24 cellular contexts compared by ENCODE assay signal in genomic region chr3:97949743-97950142, GRCh38.
"Had no signal": no experiment of that assay in that cellular context is flagged by ENCODE, and none has a peak within 500 bp of the region (broad histone marks: within the 10 kb centered on the region; RNA-seq: fewer than 3 reads in every experiment).

No MANE protein-coding gene starts in this region.

- H3K4me3 Mint-ChIP-seq: activated naive CD4-positive, alpha-beta T cell treated with anti-CD3 and anti-CD28 coated beads for 36 hours; activated naive CD8-positive, alpha-beta T cell treated with anti-CD3 and anti-CD28 coated beads, Interleukin-2, amount 10 ng/mL, durations not matched to agents 7 days and 5 days; activated T-cell treated with anti-CD3 and anti-CD28 coated beads, Interleukin-2, amount 50 U/mL, for 72 hours; effector memory CD8-positive, alpha-beta T cell; natural killer cell treated with Interleukin-12 subunit alpha and Interleukin-12 subunit beta and Interleukin-15 and Interleukin-18, amount 100 ng/mL, for 72 hours had no signal

- DNase-seq: activated effector memory CD4-positive, alpha-beta T cell treated with Interleukin-2 at 50 U/mL for 16 hours; activated naive CD4-positive, alpha-beta T cell treated with anti-CD3 and anti-CD28 coated beads for 36 hours; activated naive CD8-positive, alpha-beta T cell treated with anti-CD3 and anti-CD28 coated beads, Interleukin-2, amount 10 ng/mL, durations not matched to agents 7 days and 5 days; activated T-cell treated with anti-CD3 and anti-CD28 coated beads for 4 hours; activated T-cell treated with anti-CD3 and anti-CD28 coated beads, Interleukin-2, amount 50 U/mL, for 72 hours; brain microvascular endothelial cell; cortex of kidney; effector memory CD8-positive, alpha-beta T cell; erythroblast; left cardiac atrium; left ventricle myocardium superior; mucosa of descending colon; right cardiac atrium; spleen; stimulated activated CD4-positive, alpha-beta T cell treated with anti-CD3 and anti-CD28 coated beads, Interleukin-2, amount 100 ng/mL, for 48 hours; stimulated activated naive CD8-positive, alpha-beta T cell treated with anti-CD3 and anti-CD28 coated beads, Interleukin-15, Interleukin-2, amounts not matched to agents 100 U/mL and 50 U/mL, for 24 hours; T-helper 9 cell; testis; trophoblast cell; uterus had no signal

- H2AFZ ChIP-seq: hepatocyte had no signal

- H3K4me2 ChIP-seq: hepatocyte had no signal

- H3K27me3 ChIP-seq: ascending aorta, brain microvascular endothelial cell, gastroesophageal sphincter, hepatocyte, spleen, testis, uterus had no signal

- H3K9me3 Mint-ChIP-seq: activated naive CD4-positive, alpha-beta T cell treated with anti-CD3 and anti-CD28 coated beads for 36 hours; activated naive CD8-positive, alpha-beta T cell treated with anti-CD3 and anti-CD28 coated beads, Interleukin-2, amount 10 ng/mL, durations not matched to agents 7 days and 5 days; activated T-cell treated with anti-CD3 and anti-CD28 coated beads, Interleukin-2, amount 50 U/mL, for 72 hours; effector memory CD8-positive, alpha-beta T cell; natural killer cell treated with Interleukin-12 subunit alpha and Interleukin-12 subunit beta and Interleukin-15 and Interleukin-18, amount 100 ng/mL, for 72 hours had no signal

- H3K27ac ChIP-seq: ascending aorta, brain microvascular endothelial cell, gastroesophageal sphincter, hepatocyte, spleen, testis, uterus had no signal

- H3K9me3 ChIP-seq: ascending aorta, gastroesophageal sphincter, mucosa of descending colon, spleen, testis, uterus had no signal

- H3K4me1 ChIP-seq: ascending aorta, gastroesophageal sphincter, testis, uterus had no signal

- H3K27ac Mint-ChIP-seq: activated naive CD4-positive, alpha-beta T cell treated with anti-CD3 and anti-CD28 coated beads for 36 hours; activated naive CD8-positive, alpha-beta T cell treated with anti-CD3 and anti-CD28 coated beads, Interleukin-2, amount 10 ng/mL, durations not matched to agents 7 days and 5 days; activated T-cell treated with anti-CD3 and anti-CD28 coated beads, Interleukin-2, amount 50 U/mL, for 72 hours; natural killer cell treated with Interleukin-12 subunit alpha and Interleukin-12 subunit beta and Interleukin-15 and Interleukin-18, amount 100 ng/mL, for 72 hours had no signal

- H3K27me3 Mint-ChIP-seq: activated naive CD8-positive, alpha-beta T cell treated with anti-CD3 and anti-CD28 coated beads, Interleukin-2, amount 10 ng/mL, durations not matched to agents 7 days and 5 days; effector memory CD8-positive, alpha-beta T cell; natural killer cell treated with Interleukin-12 subunit alpha and Interleukin-12 subunit beta and Interleukin-15 and Interleukin-18, amount 100 ng/mL, for 72 hours had no signal

- H3K79me2 ChIP-seq: hepatocyte had no signal
